ENCODE assay signal across 8 cellular contexts in genomic region chr13:24220086-24220703, GRCh38. TPM values are rescaled to one million over a fixed set of nuclear protein-coding genes. Genes with fewer than 3 reads are reported as not detected.
A peak's percentile ranks its signal among the peaks of the same experiment; 100 is the strongest.
DNase-seq lines count a peak whose midpoint lies in the region; ATAC-seq and TF ChIP-seq lines count a peak whose summit lies in the region.

No MANE protein-coding gene starts in this region.

- intact Hi-C loops in Panc1 (cut with micrococcal nuclease; ENCODE audit: unreplicated experiment) (loop anchor here (1.0 to 10.0 kb wide), 3 partner anchors 167 to 295 kb away; no protein-coding TSS in a partner anchor), Right ventricle myocardium superior (cut with DNase I) (loop anchor here (2.0 to 5.0 kb wide), 2 partner anchors 198 to 299 kb away; no protein-coding TSS in a partner anchor), psoas muscle (cut with DNase I) (loop anchor here (5.0 to 10.0 kb wide), 2 partner anchors 165 to 198 kb away; no protein-coding TSS in a partner anchor)

- ATAC-seq in GM18517 (IDR thresholded peaks at IDR 0.05; ENCODE audit: unreplicated experiment) (peak; percentile 37), Panc1 (peak; percentile 93), Right ventricle myocardium superior (ENCODE audit: poor library complexity) (peak; percentile 90), psoas muscle (peak; percentile 63 to 83 (median 78)), GM18858 (IDR thresholded peaks at IDR 0.05; ENCODE audit: unreplicated experiment) (no peak)

- H3K36me3 ChIP-seq in Panc1 (ENCODE audit: control insufficient read depth, insufficient read depth, low read length) (no peaks in the 10 kb centered on the region), psoas muscle (ENCODE audit: insufficient read depth in 1 of 2, low read depth in 1 of 2) (no peaks in the 10 kb centered on the region)

- H3K4me1 ChIP-seq in Panc1 (ENCODE audit: control insufficient read depth, insufficient read depth, low read length) (peaks cover 3% of the 10 kb centered on the region; the same call in 1 of the 2 replicates), psoas muscle (no peaks in the 10 kb centered on the region)

- WGBS in psoas muscle, 3 donors = 65 to 66% (median 66%) methylated on average over 6 of the region's 6 CpGs

- H3K9me3 ChIP-seq in Panc1 (ENCODE audit: control insufficient read depth, insufficient read depth, low read depth, low read length) (no peaks in the 10 kb centered on the region), psoas muscle (no peaks in the 10 kb centered on the region)

- peak; percentile 68 for TF ChIP-seq CTCF in Panc1 (IDR thresholded peaks at IDR 0.05)
- peak; percentile 72 for TF ChIP-seq CTCF in psoas muscle (IDR thresholded peaks at IDR 0.05)

- DNase-seq in AML-193 (lab: John Stamatoyannopoulos, UW) = peak; percentile 78 to 80
- peak; percentile 49 to 52 for DNase-seq in Kasumi-1 (lab: John Stamatoyannopoulos, UW)
- peak; percentile 50 for DNase-seq in Panc1 (ENCODE audit: low read depth, low spot score)
- peak; percentile 30 for DNase-seq in activated naive CD8-positive, alpha-beta T cell treated with anti-CD3 and anti-CD28 coated beads, Interleukin-2, amount 50 U/mL, for 16 hours (ENCODE audit: low read depth, low spot score)
- DNase-seq in Right ventricle myocardium superior = no peak
- no peak for DNase-seq in psoas muscle

- H3K27me3 ChIP-seq in Panc1 (ENCODE audit: control insufficient read depth, insufficient read depth, low read length) (no peaks in the 10 kb centered on the region), psoas muscle (ENCODE audit: insufficient read depth in 3 of 3, low read length in 2 of 3) (no peaks in the 10 kb centered on the region)

- in situ Hi-C loops in Panc1 (cut with HindIII; ENCODE audit: low pct_unique_long_range_greater_than_20kb, low sequenced_read_pairs) = no loop called here

- H3K27ac ChIP-seq in Panc1 (ENCODE audit: low read length) = no peak overlapping the region
- H3K27ac ChIP-seq in psoas muscle = no peak overlapping the region

- BruUV-seq in Panc1 (replicated peaks; lab: Mats Ljungman, UMichigan) = no TSS peak

- H3K4me3 ChIP-seq in Panc1 (ENCODE audit: low read depth in 2 of 2, low read length in 2 of 2) = no peak overlapping the region
- no peak overlapping the region for H3K4me3 ChIP-seq in psoas muscle

- CTCF ChIA-PET in Panc1 (lab: Charles Lee) = no interaction called here

- POLR2A ChIA-PET in Panc1 (lab: Charles Lee) = no interaction called here

RNA-seq across cellular contexts. Expression of gene SPATA13, which starts 59.7 kb away (rescaled TPM):
- total RNA-seq in Panc1 (2021; ENCODE audit: unreplicated experiment) = 7.9 TPM
- 3.1 TPM for polyA plus RNA-seq in Panc1 (2012; ENCODE audit: insufficient read length)
- total RNA-seq in Right ventricle myocardium superior = 8.3 TPM
- 1 to 10 TPM; 2.2 to 5.8 (median 4.1) TPM for total RNA-seq in psoas muscle
- 1 to 10 TPM in 2 of 3 donors, under 1 TPM in 1; 0.87 to 2.5 (median 1.7) TPM for polyA plus RNA-seq in psoas muscle

Comparison
In these comparisons a context has a peak if more than half of its experiments do, and no peak if none do; other contexts are left out.
1. DNase-seq: peak in AML-193 (2 of 2), Kasumi-1 (2 of 2), Panc1 (single experiment) and activated naive CD8-positive, alpha-beta T cell treated with anti-CD3 and anti-CD28 coated beads, Interleukin-2, amount 50 U/mL, for 16 hours (single experiment); none in Right ventricle myocardium superior (single experiment) and psoas muscle (0 of 2).